ENCODE assay signal across 8 cellular contexts in genomic region chr16:69763557-69763942, GRCh38. TPM values are rescaled to one million over a fixed set of nuclear protein-coding genes. Genes with fewer than 3 reads are reported as not detected.
DNase-seq lines count a peak whose midpoint lies in the region; ATAC-seq and TF ChIP-seq lines count a peak whose summit lies in the region.

No MANE protein-coding gene starts in this region.

- H3K4me1 Mint-ChIP-seq in T-cell, result peaks cover 26 to 47% (median 39%) of the 10 kb centered on the region in 3 donors

- H3K27me3 ChIP-seq in sigmoid colon, result no peaks in the 10 kb centered on the region

- TF ChIP-seq POLR2A in sigmoid colon (IDR thresholded peaks at IDR 0.05) (no peak), GM18505 (IDR thresholded peaks at IDR 0.05; ENCODE audit: borderline replicate concordance, extremely low read depth, insufficient read depth, insufficient read length) (no peak)

- H3K36me3 ChIP-seq in sigmoid colon, result no peaks in the 10 kb centered on the region

- peaks cover 13% of the 10 kb centered on the region for H3K36me3 Mint-ChIP-seq in T-cell

- no peak for TF ChIP-seq EP300 in sigmoid colon (IDR thresholded peaks at IDR 0.05)

- ATAC-seq in T-cell (replicated peaks in 1 of 4) (no peak), GM18505 (IDR thresholded peaks at IDR 0.05; ENCODE audit: unreplicated experiment) (no peak), HG03039 (IDR thresholded peaks at IDR 0.05; ENCODE audit: unreplicated experiment) (no peak)

- H3K9me3 ChIP-seq in sigmoid colon, result no peaks in the 10 kb centered on the region

- 18 to 57% methylated on average over 6 of the region's 6 CpGs for WGBS in sigmoid colon, 2 donors

- POLR2A ChIA-PET in T-cell (lab: Charles Lee), result interaction anchor here in 1 of 2 donors (1.2 kb wide), 1 partner anchor 9 kb away, joined by 3 read pairs; the partner anchor contains the start of gene NOB1

- CTCF ChIA-PET in T-cell (lab: Charles Lee), result interaction anchor here (0.6 to 1.2 kb wide), 2 partner anchors 9 to 359 kb away, joined by 4 to 14 read pairs; partner anchors contain the start of gene NOB1 (in 1 of the 2)

- H3K4me3 ChIP-seq in GM12865 (ENCODE audit: low read depth, low read length), result peak overlapping the region; percentile 97
- peak overlapping the region; percentile 93 for H3K4me3 ChIP-seq in fibroblast of pulmonary artery (replicated peaks; ENCODE audit: low read depth, low read length)
- H3K4me3 ChIP-seq in sigmoid colon, result peak overlapping the region in 2 of 4 donors; percentile 92 to 94

- TF ChIP-seq CTCF in GM12865 (IDR thresholded peaks at IDR 0.05; ENCODE audit: insufficient read depth, low read depth, low read length, missing control alignments) (no peak), fibroblast of pulmonary artery (IDR thresholded peaks at IDR 0.05; ENCODE audit: low read length, missing control alignments) (no peak), sigmoid colon (IDR thresholded peaks at IDR 0.05) (no peak)

- H3K27ac ChIP-seq in sigmoid colon, result peak overlapping the region; percentile 87 to 90 (median 89)

- peak overlapping the region; percentile 82 to 92 (median 91) for H3K4me3 Mint-ChIP-seq in T-cell

- peak overlapping the region; percentile 89 to 92 for H3K27ac Mint-ChIP-seq in T-cell

- DNase-seq in GM12865 (ENCODE audit: low read depth) (no peak), T-cell (no peak), fibroblast of pulmonary artery (ENCODE audit: low read depth) (no peak), sigmoid colon (no peak), NCI-H526 (lab: John Stamatoyannopoulos, UW) (no peak), cerebellar cortex (ENCODE audit: low spot score) (no peak)

- H3K9me3 Mint-ChIP-seq in T-cell, result no peaks in the 10 kb centered on the region

- H3K27me3 Mint-ChIP-seq in T-cell, result no peaks in the 10 kb centered on the region

- peaks cover 0 to 16% (median 11%) of the 10 kb centered on the region in 4 donors for H3K4me1 ChIP-seq in sigmoid colon

- intact Hi-C loops in sigmoid colon (cut with DNase I), result no loop called here

RNA-seq across cellular contexts. Expression of gene WWP2, which starts 1.4 kb away (rescaled TPM):
- total RNA-seq in T-cell (10 to 100 TPM; 55.3 to 78.5 (median 66.4) TPM), sigmoid colon (10 to 100 TPM; 11.4 to 23.9 (median 19.9) TPM)
- polyA plus RNA-seq in sigmoid colon, result 10 to 100 TPM; 28.8 to 59.0 (median 37.9) TPM

RNA-seq across cellular contexts. Expression of gene NOB1, which starts 8.8 kb away (rescaled TPM):
- 10 to 100 TPM; 29.7 to 66.1 (median 60.9) TPM for total RNA-seq in T-cell
- total RNA-seq in sigmoid colon, result 10 to 100 TPM; 31.0 to 40.0 (median 35.7) TPM
- polyA plus RNA-seq in sigmoid colon, result 10 to 100 TPM; 21.0 to 49.1 (median 36.0) TPM

RNA-seq across cellular contexts. Expression of gene NQO1, which starts 37.2 kb away (rescaled TPM):
- total RNA-seq in T-cell (1 to 10 TPM; 1.4 to 6.1 (median 4.1) TPM), sigmoid colon (10 to 100 TPM; 14.5 to 56.0 (median 30.3) TPM)
- 100 to 1,000 TPM; 113 to 250 (median 166) TPM for polyA plus RNA-seq in sigmoid colon
